In genomic region chr5:68710514-68710913, GRCh38 we compare ENCODE assay signal across 12 cellular contexts.
DNase-seq lines count a peak whose midpoint lies in the region; ATAC-seq lines count a peak whose summit lies in the region.
"Had no signal": no experiment of that assay in that cellular context is flagged by ENCODE, and none has a peak within 500 bp of the region (broad histone marks: within the 10 kb centered on the region; RNA-seq: fewer than 3 reads in every experiment).

No MANE protein-coding gene starts in this region.

- ATAC-seq in GM18868 (IDR thresholded peaks at IDR 0.05; ENCODE audit: unreplicated experiment) (peak; percentile 38), GM21576 (IDR thresholded peaks at IDR 0.05; ENCODE audit: unreplicated experiment) (peak; percentile 56), HG03457 (IDR thresholded peaks at IDR 0.05; ENCODE audit: unreplicated experiment) (peak; percentile 39), naive B cell (ENCODE audit: low read depth in 2 of 2) (no peak), HG03175 (IDR thresholded peaks at IDR 0.05; ENCODE audit: unreplicated experiment) (no peak)

- H3K36me3 Mint-ChIP-seq in naive B cell, result peaks cover 0 to 6% of the 10 kb centered on the region in 2 donors

- H3K4me3 Mint-ChIP-seq in naive B cell, result peak overlapping the region; percentile 7 to 92 (median 80)

- peaks cover 0 to 3% (median 0%) of the 10 kb centered on the region in 7 donors for H3K9me3 Mint-ChIP-seq in naive B cell
- H3K9me3 Mint-ChIP-seq: activated T-helper 17 cell treated with anti-CD3 and anti-CD28 coated beads, Interleukin-2, amount 50 U/mL, for 72 hours had no signal

- peaks cover 56 to 82% (median 77%) of the 10 kb centered on the region in 3 donors for H3K4me1 Mint-ChIP-seq in naive B cell

- H3K27me3 Mint-ChIP-seq in naive B cell, result no peaks in the 10 kb centered on the region

- peak overlapping the region; percentile 84 to 98 (median 92) for H3K27ac Mint-ChIP-seq in naive B cell

- DNase-seq in naive B cell, result no peak
- no peak for DNase-seq in COLO829 (ENCODE audit: low spot score)
- no peak for DNase-seq in mesenteric fat pad (ENCODE audit: low spot score)
- DNase-seq: effector memory CD4-positive, alpha-beta T cell; EL; NCI-H510A; T-helper 9 cell had no signal

Comparison
In these comparisons a context has a peak if more than half of its experiments do, and no peak if none do; other contexts are left out.
1. ATAC-seq: peak in GM18868 (single experiment), GM21576 (single experiment) and HG03457 (single experiment); none in naive B cell (0 of 2) and HG03175 (single experiment).